Comparison of ENCODE assay signal across 14 cellular contexts in genomic region chr19:12797141-12797587, GRCh38. TPM values are rescaled to one million over a fixed set of nuclear protein-coding genes. Genes with fewer than 3 reads are reported as not detected.
"Had no signal": no experiment of that assay in that cellular context is flagged by ENCODE, and none has a peak within 500 bp of the region (broad histone marks: within the 10 kb centered on the region; RNA-seq: fewer than 3 reads in every experiment).

No MANE protein-coding gene starts in this region.

- ATAC-seq: effector memory CD8-positive, alpha-beta T cell had no signal

- H3K4me3 Mint-ChIP-seq: nephron progenitor cell had no signal

- H3K27ac ChIP-seq: epithelial cell of prostate, foreskin keratinocyte had no signal

- H3K9me3 Mint-ChIP-seq: activated CD8-positive, alpha-beta T cell treated with anti-CD3 and anti-CD28 coated beads for 36 hours; activated T-helper 17 cell treated with anti-CD3 and anti-CD28 coated beads, Interleukin-2, amount 50 U/mL, for 72 hours; effector memory CD8-positive, alpha-beta T cell; nephron progenitor cell; T-helper 2 cell treated with Interferon-gamma antibody and Interleukin-4, amounts not matched to agents 5 μg/mL and 100 μg/mL, for 36 hours had no signal

- H3K27me3 ChIP-seq: foreskin keratinocyte, tibial nerve had no signal

- H3K4me1 ChIP-seq: foreskin keratinocyte had no signal

- FAIRE-seq: kidney, urothelium cell line had no signal

- H3K27me3 Mint-ChIP-seq: activated CD8-positive, alpha-beta T cell treated with anti-CD3 and anti-CD28 coated beads for 36 hours; activated T-helper 17 cell treated with anti-CD3 and anti-CD28 coated beads, Interleukin-2, amount 50 U/mL, for 72 hours; effector memory CD8-positive, alpha-beta T cell had no signal

- H3K9me3 ChIP-seq: tibial nerve had no signal

RNA-seq across cellular contexts. Expression of gene THSD8, which starts 4.7 kb away (rescaled TPM):
- total RNA-seq: dermis microvascular lymphatic vessel endothelial cell, fibroblast of lung, myocyte, omental fat pad had no signal
- polyA plus RNA-seq: fibroblast of lung had no signal
